9 cellular contexts compared by ENCODE assay signal in the genomic region with DNA sequence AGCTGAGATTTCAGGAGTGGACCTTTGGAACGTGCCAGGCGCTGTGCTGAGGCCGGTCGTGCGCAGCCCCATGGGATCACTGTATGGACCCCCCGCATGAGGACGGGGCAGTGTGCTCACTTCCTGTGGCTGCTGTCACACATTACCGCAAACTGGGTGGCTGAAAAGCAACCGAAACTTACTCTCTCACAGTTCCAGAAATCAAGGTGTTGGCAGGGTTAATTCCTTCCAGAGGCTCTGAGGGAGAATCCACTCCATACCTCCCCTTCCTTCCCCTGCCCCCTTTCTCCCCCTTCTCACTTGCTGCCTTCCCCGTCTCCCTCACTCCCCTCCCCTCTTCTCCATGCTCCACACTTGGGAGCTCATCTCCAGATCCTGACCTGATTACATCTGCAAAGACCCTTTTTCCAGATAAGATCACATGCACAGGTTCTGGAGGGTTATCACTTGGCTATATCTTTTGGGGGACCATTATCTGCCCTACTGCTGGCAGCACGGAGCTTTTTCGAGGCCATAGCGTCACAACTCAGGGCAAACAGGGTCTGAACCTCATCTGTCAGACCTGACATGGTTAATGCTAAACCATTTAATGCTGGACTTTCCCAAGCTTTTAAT. TPM values are rescaled to one million over a fixed set of nuclear protein-coding genes. Genes with fewer than 3 reads are reported as not detected.
DNase-seq lines count a peak whose midpoint lies in the region; ATAC-seq, FAIRE-seq and TF ChIP-seq lines count a peak whose summit lies in the region.
"Had no signal": no experiment of that assay in that cellular context is flagged by ENCODE, and none has a peak within 500 bp of the region (broad histone marks: within the 10 kb centered on the region; RNA-seq: fewer than 3 reads in every experiment).

No MANE protein-coding gene starts in this region.

- intact Hi-C loops in Caco-2 (cut with micrococcal nuclease; ENCODE audit: unreplicated experiment): no loop called here

- POLR2A ChIA-PET in naive thymus-derived CD8-positive, alpha-beta T cell (lab: Charles Lee): interaction anchor here (0.6 to 36.8 kb wide), 18 partner anchors 8 to 158 kb away, joined by 3 to 915 read pairs (median 16); a partner anchor contains a TSS
- POLR2A ChIA-PET in Caco-2 (lab: Charles Lee): no interaction called here

- H3K27ac ChIP-seq in brain microvascular endothelial cell: no peak overlapping the region

- H3K4me3 ChIP-seq in Caco-2 (ENCODE audit: low read depth, low read length): no peak overlapping the region
- no peak overlapping the region for H3K4me3 ChIP-seq in brain microvascular endothelial cell (ENCODE audit: low read depth, low read length)

- no peaks in the 10 kb centered on the region for H3K36me3 ChIP-seq in Caco-2 (ENCODE audit: control insufficient read depth, insufficient read depth, low read length)
- no peaks in the 10 kb centered on the region for H3K36me3 ChIP-seq in brain microvascular endothelial cell (replicated peaks)

- no peak for TF ChIP-seq POLR2A in GM12891 (IDR thresholded peaks at IDR 0.05; ENCODE audit: low read depth, low read length)

- in situ Hi-C loops in brain microvascular endothelial cell (cut with HindIII; ENCODE audit: low pct_ligation_motif_present, low sequenced_read_pairs): no loop called here

- peaks cover 92% of the 10 kb centered on the region for H3K4me1 Mint-ChIP-seq in activated naive CD8-positive, alpha-beta T cell (ENCODE audit: low read depth)
- peaks cover 57 to 99% (median 89%) of the 10 kb centered on the region in 4 donors for H3K4me1 Mint-ChIP-seq in naive thymus-derived CD8-positive, alpha-beta T cell
- H3K4me1 Mint-ChIP-seq in Caco-2 (ENCODE audit: low read depth, unreplicated experiment): peaks cover 5% of the 10 kb centered on the region

- ATAC-seq in HG02884 (IDR thresholded peaks at IDR 0.05; ENCODE audit: unreplicated experiment) (peak; percentile 43), GM18858 (IDR thresholded peaks at IDR 0.05; ENCODE audit: unreplicated experiment) (no peak)
- no peak for ATAC-seq in naive thymus-derived CD8-positive, alpha-beta T cell

- TF ChIP-seq CTCF in Caco-2 (IDR thresholded peaks at IDR 0.05; ENCODE audit: insufficient read depth in 1 of 2, low read depth in 1 of 2, low read length in 1 of 2, severe bottlenecking in 1 of 2, unreplicated experiment in 1 of 2): no peak
- TF ChIP-seq CTCF in brain microvascular endothelial cell (IDR thresholded peaks at IDR 0.05; ENCODE audit: low read depth, low read length, missing control alignments): no peak

- peaks cover 6% of the 10 kb centered on the region for H3K36me3 Mint-ChIP-seq in activated naive CD8-positive, alpha-beta T cell
- peaks cover 0 to 21% (median 11%) of the 10 kb centered on the region in 3 donors for H3K36me3 Mint-ChIP-seq in naive thymus-derived CD8-positive, alpha-beta T cell
- no peaks in the 10 kb centered on the region for H3K36me3 Mint-ChIP-seq in Caco-2 (ENCODE audit: insufficient read depth, unreplicated experiment)

- no peaks in the 10 kb centered on the region for H3K9me3 ChIP-seq in Caco-2

- peaks cover 21% of the 10 kb centered on the region for H3K4me1 ChIP-seq in Caco-2

- no peaks in the 10 kb centered on the region for H3K27me3 Mint-ChIP-seq in activated naive CD8-positive, alpha-beta T cell
- no peaks in the 10 kb centered on the region for H3K27me3 Mint-ChIP-seq in naive thymus-derived CD8-positive, alpha-beta T cell
- H3K27me3 Mint-ChIP-seq in Caco-2 (ENCODE audit: insufficient read depth, unreplicated experiment): no peaks in the 10 kb centered on the region

- DNase-seq in GM12891 (ENCODE audit: insufficient read length, low spot score): no peak
- peak in 1 of 10 donors; percentile 68 for DNase-seq in naive thymus-derived CD8-positive, alpha-beta T cell
- DNase-seq in Caco-2: no peak
- DNase-seq in brain microvascular endothelial cell: no peak
- DNase-seq in OCI-M2 (lab: John Stamatoyannopoulos, UW; ENCODE audit: unreplicated experiment): no peak
- DNase-seq: Karpas-422 had no signal

- no peaks in the 10 kb centered on the region for H3K9me3 Mint-ChIP-seq in activated naive CD8-positive, alpha-beta T cell (ENCODE audit: low read depth)
- H3K9me3 Mint-ChIP-seq in naive thymus-derived CD8-positive, alpha-beta T cell: peaks cover 0 to 6% (median 2%) of the 10 kb centered on the region in 9 donors
- no peaks in the 10 kb centered on the region for H3K9me3 Mint-ChIP-seq in Caco-2 (ENCODE audit: unreplicated experiment)

- H3K27ac Mint-ChIP-seq in activated naive CD8-positive, alpha-beta T cell: peak overlapping the region; percentile 97
- H3K27ac Mint-ChIP-seq in naive thymus-derived CD8-positive, alpha-beta T cell: peak overlapping the region; percentile 96 to 100 (median 98)
- no peak overlapping the region for H3K27ac Mint-ChIP-seq in Caco-2 (ENCODE audit: unreplicated experiment)

- FAIRE-seq in GM12891 (lab: Jason Lieb, UNC): peak; percentile 13

- no TSS peak for BruUV-seq in Caco-2 (replicated peaks; lab: Mats Ljungman, UMichigan)

- CTCF ChIA-PET in Caco-2 (lab: Charles Lee): no interaction called here

- peak overlapping the region; percentile 86 for H3K4me3 Mint-ChIP-seq in activated naive CD8-positive, alpha-beta T cell
- H3K4me3 Mint-ChIP-seq in naive thymus-derived CD8-positive, alpha-beta T cell: peak overlapping the region; percentile 79 to 95 (median 88)
- H3K4me3 Mint-ChIP-seq in Caco-2 (ENCODE audit: unreplicated experiment): no peak overlapping the region

- H3K27me3 ChIP-seq in Caco-2 (replicated peaks; ENCODE audit: control insufficient read depth, insufficient read depth, low read length): no peaks in the 10 kb centered on the region
- no peaks in the 10 kb centered on the region for H3K27me3 ChIP-seq in brain microvascular endothelial cell (replicated peaks)

TF ChIP-seq in GM12891, 5 proteins besides CTCF, POLR2A, EP300 and RAD21:
- TF ChIP-seq POU2F2 (IDR thresholded peaks at IDR 0.05; ENCODE audit: low read depth, low read length): no peak
- no peak for TF ChIP-seq PAX5 (IDR thresholded peaks at IDR 0.05; ENCODE audit: insufficient read depth, low read length, severe bottlenecking)

RNA-seq across cellular contexts. Expression of a gene that starts 41.2 kb away (rescaled TPM):
- 47.3 TPM for polyA plus RNA-seq in GM12891 (2012; ENCODE audit: low read depth, missing spikeins)
- total RNA-seq in naive thymus-derived CD8-positive, alpha-beta T cell: 100 to 1,000 TPM; 240 to 244 TPM
- 100 to 1,000 TPM in 1 of 3 donors, 10 to 100 TPM in 2; 70.1 to 102 (median 93.7) TPM for polyA plus RNA-seq in naive thymus-derived CD8-positive, alpha-beta T cell
- 16.6 and 18.8 TPM in 2 replicates for total RNA-seq in Caco-2 (2022)

Comparison
In these comparisons a context has a peak if more than half of its experiments do, and no peak if none do; other contexts are left out.
1. RNA of a gene that starts 41.2 kb away (total RNA-seq): 240 to 244 TPM in naive thymus-derived CD8-positive, alpha-beta T cell; 16.6 to 18.8 TPM in Caco-2; every median in the first group is over 10 times any median in the second.